ENCODE assay signal across 8 cellular contexts in the genomic region with DNA sequence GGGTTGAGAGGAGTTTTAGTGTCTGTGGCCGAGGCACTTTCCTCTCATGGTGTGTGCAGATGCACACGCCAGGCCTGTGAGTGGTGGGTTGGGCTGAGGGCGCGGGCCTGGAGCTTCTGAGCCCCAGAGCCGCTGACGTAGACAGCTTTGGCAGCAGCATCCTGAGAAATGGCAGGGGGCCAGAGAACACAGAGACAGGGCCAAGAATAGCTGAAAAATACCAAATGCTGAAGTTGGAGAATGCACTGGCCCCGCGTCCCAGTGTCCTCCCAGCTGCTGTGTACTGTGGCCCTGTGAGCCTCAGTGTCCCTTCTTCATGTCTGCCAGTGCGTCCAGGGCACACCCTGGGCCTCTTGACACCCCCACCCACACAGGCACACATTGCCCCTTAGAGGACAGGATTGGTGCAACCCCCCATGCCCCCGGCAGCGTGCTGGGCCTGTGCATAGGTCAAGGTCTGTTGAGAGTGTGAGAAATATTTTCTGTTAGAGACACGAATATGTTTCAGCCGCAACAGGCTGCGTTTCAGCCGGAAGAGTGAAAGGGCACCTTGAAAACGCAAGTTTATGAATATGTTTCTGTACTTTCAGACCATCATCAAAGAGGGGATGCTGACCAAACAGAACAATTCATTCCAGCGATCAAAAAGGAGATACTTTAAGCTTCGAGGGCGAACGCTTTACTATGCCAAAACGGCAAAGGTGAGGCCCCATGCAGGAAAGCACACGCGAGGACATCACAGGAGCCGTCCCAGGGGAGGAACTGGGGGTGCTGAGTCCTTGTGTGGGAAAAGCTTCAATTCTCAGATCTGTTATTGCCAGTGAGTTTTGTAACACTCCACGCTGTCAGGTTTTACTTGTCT. TPM values are rescaled to one million over a fixed set of nuclear protein-coding genes. Genes with fewer than 3 reads are reported as not detected.
A peak's percentile ranks its signal among the peaks of the same experiment; 100 is the strongest.
DNase-seq lines count a peak whose midpoint lies in the region; ATAC-seq and TF ChIP-seq lines count a peak whose summit lies in the region.

No MANE protein-coding gene starts in this region.

- ATAC-seq in GM21737 (IDR thresholded peaks at IDR 0.05; ENCODE audit: unreplicated experiment) = no peak

- peak; percentile 31 for DNase-seq in DMS 273 treated with DMSO at 0.1 percent for 48 hours (lab: John Stamatoyannopoulos, UW)
- peak; percentile 92 for DNase-seq in cardiac septum (ENCODE audit: low spot score)
- peak; percentile 50 for DNase-seq in renal cortical epithelial cell (ENCODE audit: low read depth)
- DNase-seq in stimulated activated CD4-positive, alpha-beta T cell treated with anti-CD3 and anti-CD28 coated beads, Interleukin-2, amount 100 ng/mL, for 24 hours = no peak
- DNase-seq in stimulated activated CD8-positive, alpha-beta memory T cell treated with anti-CD3 and anti-CD28 coated beads, Interleukin-4, amount 100 ng/mL, for 48 hours = no peak
- no peak for DNase-seq in 8988T

- 0 out of 2 replicates have a peak overlapping the region, but pooled peaks have one; percentile 15 for H3K4me3 ChIP-seq in WI38 (ENCODE audit: low read depth, low read length)

- no peak for TF ChIP-seq CTCF in WI38 (IDR thresholded peaks at IDR 0.05; ENCODE audit: low read depth, low read length)

- intact Hi-C loops in cardiac septum (cut with DNase I) = loop anchor here (2.0 kb wide), 2 partner anchors 21 to 33 kb away; partner anchors contain the start of gene DGKD

RNA-seq across cellular contexts. Expression of gene DGKD, which starts 33.6 kb away (rescaled TPM):
- total RNA-seq in cardiac septum (100 TPM), renal cortical epithelial cell (8.0 and 20.7 TPM in 2 replicates)

Comparison
In these comparisons a context has a peak if more than half of its experiments do, and no peak if none do; other contexts are left out.
1. DNase-seq: peak in DMS 273 treated with DMSO at 0.1 percent for 48 hours (single experiment), cardiac septum (single experiment) and renal cortical epithelial cell (single experiment); none in stimulated activated CD4-positive, alpha-beta T cell treated with anti-CD3 and anti-CD28 coated beads, Interleukin-2, amount 100 ng/mL, for 24 hours (0 of 2), stimulated activated CD8-positive, alpha-beta memory T cell treated with anti-CD3 and anti-CD28 coated beads, Interleukin-4, amount 100 ng/mL, for 48 hours (single experiment) and 8988T (single experiment).